In the genomic region with DNA sequence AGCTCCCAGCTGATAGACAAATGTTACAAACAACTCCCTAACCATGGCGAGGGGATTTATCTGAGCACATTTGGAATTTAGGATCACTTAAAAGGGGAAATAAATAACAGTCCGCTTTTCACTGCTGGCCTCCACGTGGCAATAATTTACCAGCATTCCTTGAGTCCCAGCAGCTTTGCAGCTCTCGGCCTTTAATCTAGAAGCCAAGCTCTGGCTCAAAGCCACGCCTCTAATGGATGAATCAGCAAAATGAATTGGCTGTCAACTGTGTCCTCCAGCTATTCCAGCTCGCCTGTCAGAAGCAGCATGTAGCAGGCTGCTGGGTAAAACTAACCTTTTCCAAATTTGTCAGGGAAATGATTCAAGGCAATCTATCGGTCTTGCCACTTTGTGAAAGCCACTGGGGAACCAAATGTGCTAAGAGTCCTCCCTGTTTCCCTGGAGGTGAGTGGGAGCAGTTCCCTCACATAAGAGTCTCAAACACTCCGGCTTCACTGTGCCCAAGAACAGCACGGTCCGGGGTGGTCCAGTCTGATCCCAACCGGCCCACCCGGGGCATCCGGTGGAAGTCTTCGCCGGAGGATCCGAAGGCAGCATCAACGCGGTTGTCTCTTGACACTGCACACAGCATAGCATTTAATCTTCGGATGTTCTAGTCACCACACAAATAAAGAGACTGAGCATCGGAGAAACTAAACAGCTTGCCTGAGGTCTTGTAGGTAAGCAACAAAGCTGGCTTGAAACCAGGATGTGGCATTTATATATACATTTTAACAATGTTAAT, we compare ENCODE assay signal across 1 cellular context.
TF ChIP-seq lines count a peak whose summit lies in the region.

No MANE protein-coding gene starts in this region.

TF ChIP-seq in HepG2, 621 proteins besides CTCF, POLR2A, EP300 and RAD21 (continued from another document and continues in another):
- TF ChIP-seq, protein P1, sequence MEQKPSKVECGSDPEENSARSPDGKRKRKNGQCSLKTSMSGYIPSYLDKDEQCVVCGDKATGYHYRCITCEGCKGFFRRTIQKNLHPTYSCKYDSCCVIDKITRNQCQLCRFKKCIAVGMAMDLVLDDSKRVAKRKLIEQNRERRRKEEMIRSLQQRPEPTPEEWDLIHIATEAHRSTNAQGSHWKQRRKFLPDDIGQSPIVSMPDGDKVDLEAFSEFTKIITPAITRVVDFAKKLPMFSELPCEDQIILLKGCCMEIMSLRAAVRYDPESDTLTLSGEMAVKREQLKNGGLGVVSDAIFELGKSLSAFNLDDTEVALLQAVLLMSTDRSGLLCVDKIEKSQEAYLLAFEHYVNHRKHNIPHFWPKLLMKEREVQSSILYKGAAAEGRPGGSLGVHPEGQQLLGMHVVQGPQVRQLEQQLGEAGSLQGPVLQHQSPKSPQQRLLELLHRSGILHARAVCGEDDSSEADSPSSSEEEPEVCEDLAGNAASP (CRISPR knock-in tag; IDR thresholded peaks at IDR 0.05; ENCODE audit: borderline replicate concordance), result peak; percentile 68
- TF ChIP-seq ZNF782 (CRISPR knock-in tag; IDR thresholded peaks at IDR 0.05; ENCODE audit: borderline replicate concordance), result no peak
- TF ChIP-seq ONECUT2 (CRISPR knock-in tag; IDR thresholded peaks at IDR 0.05), result 0 out of 2 replicates have a peak, but pooled peaks have one; percentile 64
- TF ChIP-seq MXD4 (CRISPR knock-in tag; IDR thresholded peaks at IDR 0.05), result peak; percentile 98; the same call in 1 of the 2 replicates
- TF ChIP-seq ZSCAN9 (CRISPR knock-in tag; IDR thresholded peaks at IDR 0.05; ENCODE audit: borderline replicate concordance), result no peak
- TF ChIP-seq ZNF678 (CRISPR knock-in tag; IDR thresholded peaks at IDR 0.05), result no peak
- TF ChIP-seq, protein P2, sequence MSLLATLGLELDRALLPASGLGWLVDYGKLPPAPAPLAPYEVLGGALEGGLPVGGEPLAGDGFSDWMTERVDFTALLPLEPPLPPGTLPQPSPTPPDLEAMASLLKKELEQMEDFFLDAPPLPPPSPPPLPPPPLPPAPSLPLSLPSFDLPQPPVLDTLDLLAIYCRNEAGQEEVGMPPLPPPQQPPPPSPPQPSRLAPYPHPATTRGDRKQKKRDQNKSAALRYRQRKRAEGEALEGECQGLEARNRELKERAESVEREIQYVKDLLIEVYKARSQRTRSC (CRISPR knock-in tag; IDR thresholded peaks at IDR 0.05; ENCODE audit: low read depth), result no peak
- TF ChIP-seq, protein P3, sequence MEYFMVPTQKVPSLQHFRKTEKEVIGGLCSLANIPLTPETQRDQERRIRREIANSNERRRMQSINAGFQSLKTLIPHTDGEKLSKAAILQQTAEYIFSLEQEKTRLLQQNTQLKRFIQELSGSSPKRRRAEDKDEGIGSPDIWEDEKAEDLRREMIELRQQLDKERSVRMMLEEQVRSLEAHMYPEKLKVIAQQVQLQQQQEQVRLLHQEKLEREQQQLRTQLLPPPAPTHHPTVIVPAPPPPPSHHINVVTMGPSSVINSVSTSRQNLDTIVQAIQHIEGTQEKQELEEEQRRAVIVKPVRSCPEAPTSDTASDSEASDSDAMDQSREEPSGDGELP (IDR thresholded peaks at IDR 0.05; ENCODE audit: borderline replicate concordance, low read depth), result peak; percentile 67; the same call in 1 of the 2 replicates
- peak; percentile 46; the same call in 1 of the 2 replicates for TF ChIP-seq ZNF350 (CRISPR knock-in tag; IDR thresholded peaks at IDR 0.05; ENCODE audit: borderline replicate concordance, low read depth)
- TF ChIP-seq, protein P4, sequence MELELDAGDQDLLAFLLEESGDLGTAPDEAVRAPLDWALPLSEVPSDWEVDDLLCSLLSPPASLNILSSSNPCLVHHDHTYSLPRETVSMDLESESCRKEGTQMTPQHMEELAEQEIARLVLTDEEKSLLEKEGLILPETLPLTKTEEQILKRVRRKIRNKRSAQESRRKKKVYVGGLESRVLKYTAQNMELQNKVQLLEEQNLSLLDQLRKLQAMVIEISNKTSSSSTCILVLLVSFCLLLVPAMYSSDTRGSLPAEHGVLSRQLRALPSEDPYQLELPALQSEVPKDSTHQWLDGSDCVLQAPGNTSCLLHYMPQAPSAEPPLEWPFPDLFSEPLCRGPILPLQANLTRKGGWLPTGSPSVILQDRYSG (CRISPR knock-in tag; IDR thresholded peaks at IDR 0.05), result peak; percentile 91
- peak; percentile 94 for TF ChIP-seq MYC (CRISPR knock-in tag; IDR thresholded peaks at IDR 0.05; ENCODE audit: borderline replicate concordance)
- TF ChIP-seq, protein P5, sequence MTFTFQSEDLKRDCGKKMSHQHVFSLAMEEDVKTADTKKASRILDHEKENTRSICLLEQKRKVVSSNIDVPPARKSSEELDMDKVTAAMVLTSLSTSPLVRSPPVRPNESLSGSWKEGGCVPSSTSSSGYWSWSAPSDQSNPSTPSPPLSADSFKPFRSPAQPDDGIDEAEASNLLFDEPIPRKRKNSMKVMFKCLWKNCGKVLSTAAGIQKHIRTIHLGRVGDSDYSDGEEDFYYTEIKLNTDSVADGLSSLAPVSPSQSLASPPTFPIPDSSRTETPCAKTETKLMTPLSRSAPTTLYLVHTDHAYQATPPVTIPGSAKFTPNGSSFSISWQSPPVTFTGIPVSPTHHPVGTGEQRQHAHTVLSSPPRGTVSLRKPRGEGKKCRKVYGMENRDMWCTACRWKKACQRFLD (CRISPR knock-in tag; IDR thresholded peaks at IDR 0.05; ENCODE audit: borderline replicate concordance), result no peak
- TF ChIP-seq, protein P6, sequence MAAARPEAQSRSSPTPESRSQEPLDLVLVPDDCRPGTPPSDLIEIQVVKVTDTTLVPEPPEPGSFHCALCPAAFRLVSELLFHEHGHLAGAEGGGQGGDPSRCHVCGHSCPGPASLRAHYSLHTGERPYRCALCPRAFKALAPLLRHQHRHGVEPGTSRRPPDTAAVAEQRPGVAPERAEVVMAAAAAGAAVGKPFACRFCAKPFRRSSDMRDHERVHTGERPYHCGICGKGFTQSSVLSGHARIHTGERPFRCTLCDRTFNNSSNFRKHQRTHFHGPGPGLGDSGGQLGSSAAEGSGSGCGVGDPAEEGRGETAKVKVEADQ (CRISPR knock-in tag; IDR thresholded peaks at IDR 0.05; ENCODE audit: borderline replicate concordance), result no peak
- TF ChIP-seq, protein P7, sequence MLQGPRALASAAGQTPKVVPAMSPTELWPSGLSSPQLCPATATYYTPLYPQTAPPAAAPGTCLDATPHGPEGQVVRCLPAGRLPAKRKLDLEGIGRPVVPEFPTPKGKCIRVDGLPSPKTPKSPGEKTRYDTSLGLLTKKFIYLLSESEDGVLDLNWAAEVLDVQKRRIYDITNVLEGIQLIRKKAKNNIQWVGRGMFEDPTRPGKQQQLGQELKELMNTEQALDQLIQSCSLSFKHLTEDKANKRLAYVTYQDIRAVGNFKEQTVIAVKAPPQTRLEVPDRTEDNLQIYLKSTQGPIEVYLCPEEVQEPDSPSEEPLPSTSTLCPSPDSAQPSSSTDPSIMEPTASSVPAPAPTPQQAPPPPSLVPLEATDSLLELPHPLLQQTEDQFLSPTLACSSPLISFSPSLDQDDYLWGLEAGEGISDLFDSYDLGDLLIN (CRISPR knock-in tag; IDR thresholded peaks at IDR 0.05; ENCODE audit: borderline replicate concordance), result 0 out of 2 replicates have a peak, but pooled peaks have one; percentile 46
- no peak for TF ChIP-seq CHD2 (IDR thresholded peaks at IDR 0.05; ENCODE audit: low read depth, low read length)
- no peak; the same call in 1 of the 2 replicates for TF ChIP-seq TP53 (CRISPR knock-in tag; conservative IDR thresholded peaks at IDR 0.05)
- TF ChIP-seq, protein P8, sequence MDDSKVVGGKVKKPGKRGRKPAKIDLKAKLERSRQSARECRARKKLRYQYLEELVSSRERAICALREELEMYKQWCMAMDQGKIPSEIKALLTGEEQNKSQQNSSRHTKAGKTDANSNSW (CRISPR knock-in tag; IDR thresholded peaks at IDR 0.05; ENCODE audit: borderline replicate concordance), result no peak
- no peak for TF ChIP-seq NR1H2 (CRISPR knock-in tag; IDR thresholded peaks at IDR 0.05; ENCODE audit: borderline replicate concordance, low read depth)
- TF ChIP-seq, protein P9, sequence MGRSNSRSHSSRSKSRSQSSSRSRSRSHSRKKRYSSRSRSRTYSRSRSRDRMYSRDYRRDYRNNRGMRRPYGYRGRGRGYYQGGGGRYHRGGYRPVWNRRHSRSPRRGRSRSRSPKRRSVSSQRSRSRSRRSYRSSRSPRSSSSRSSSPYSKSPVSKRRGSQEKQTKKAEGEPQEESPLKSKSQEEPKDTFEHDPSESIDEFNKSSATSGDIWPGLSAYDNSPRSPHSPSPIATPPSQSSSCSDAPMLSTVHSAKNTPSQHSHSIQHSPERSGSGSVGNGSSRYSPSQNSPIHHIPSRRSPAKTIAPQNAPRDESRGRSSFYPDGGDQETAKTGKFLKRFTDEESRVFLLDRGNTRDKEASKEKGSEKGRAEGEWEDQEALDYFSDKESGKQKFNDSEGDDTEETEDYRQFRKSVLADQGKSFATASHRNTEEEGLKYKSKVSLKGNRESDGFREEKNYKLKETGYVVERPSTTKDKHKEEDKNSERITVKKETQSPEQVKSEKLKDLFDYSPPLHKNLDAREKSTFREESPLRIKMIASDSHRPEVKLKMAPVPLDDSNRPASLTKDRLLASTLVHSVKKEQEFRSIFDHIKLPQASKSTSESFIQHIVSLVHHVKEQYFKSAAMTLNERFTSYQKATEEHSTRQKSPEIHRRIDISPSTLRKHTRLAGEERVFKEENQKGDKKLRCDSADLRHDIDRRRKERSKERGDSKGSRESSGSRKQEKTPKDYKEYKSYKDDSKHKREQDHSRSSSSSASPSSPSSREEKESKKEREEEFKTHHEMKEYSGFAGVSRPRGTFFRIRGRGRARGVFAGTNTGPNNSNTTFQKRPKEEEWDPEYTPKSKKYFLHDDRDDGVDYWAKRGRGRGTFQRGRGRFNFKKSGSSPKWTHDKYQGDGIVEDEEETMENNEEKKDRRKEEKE (IDR thresholded peaks at IDR 0.05), result no peak
- TF ChIP-seq, protein P10, sequence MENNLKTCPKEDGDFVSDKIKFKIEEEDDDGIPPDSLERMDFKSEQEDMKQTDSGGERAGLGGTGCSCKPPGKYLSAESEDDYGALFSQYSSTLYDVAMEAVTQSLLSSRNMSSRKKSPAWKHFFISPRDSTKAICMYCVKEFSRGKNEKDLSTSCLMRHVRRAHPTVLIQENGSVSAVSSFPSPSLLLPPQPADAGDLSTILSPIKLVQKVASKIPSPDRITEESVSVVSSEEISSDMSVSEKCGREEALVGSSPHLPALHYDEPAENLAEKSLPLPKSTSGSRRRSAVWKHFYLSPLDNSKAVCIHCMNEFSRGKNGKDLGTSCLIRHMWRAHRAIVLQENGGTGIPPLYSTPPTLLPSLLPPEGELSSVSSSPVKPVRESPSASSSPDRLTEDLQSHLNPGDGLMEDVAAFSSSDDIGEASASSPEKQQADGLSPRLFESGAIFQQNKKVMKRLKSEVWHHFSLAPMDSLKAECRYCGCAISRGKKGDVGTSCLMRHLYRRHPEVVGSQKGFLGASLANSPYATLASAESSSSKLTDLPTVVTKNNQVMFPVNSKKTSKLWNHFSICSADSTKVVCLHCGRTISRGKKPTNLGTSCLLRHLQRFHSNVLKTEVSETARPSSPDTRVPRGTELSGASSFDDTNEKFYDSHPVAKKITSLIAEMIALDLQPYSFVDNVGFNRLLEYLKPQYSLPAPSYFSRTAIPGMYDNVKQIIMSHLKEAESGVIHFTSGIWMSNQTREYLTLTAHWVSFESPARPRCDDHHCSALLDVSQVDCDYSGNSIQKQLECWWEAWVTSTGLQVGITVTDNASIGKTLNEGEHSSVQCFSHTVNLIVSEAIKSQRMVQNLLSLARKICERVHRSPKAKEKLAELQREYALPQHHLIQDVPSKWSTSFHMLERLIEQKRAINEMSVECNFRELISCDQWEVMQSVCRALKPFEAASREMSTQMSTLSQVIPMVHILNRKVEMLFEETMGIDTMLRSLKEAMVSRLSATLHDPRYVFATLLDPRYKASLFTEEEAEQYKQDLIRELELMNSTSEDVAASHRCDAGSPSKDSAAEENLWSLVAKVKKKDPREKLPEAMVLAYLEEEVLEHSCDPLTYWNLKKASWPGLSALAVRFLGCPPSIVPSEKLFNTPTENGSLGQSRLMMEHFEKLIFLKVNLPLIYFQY (CRISPR knock-in tag; IDR thresholded peaks at IDR 0.05; ENCODE audit: borderline replicate concordance), result peak; percentile 85
- no peak for TF ChIP-seq HNRNPUL1 (IDR thresholded peaks at IDR 0.05; ENCODE audit: low read depth, low read length)
- TF ChIP-seq DR1 (CRISPR knock-in tag; IDR thresholded peaks at IDR 0.05), result peak; percentile 50; the same call in 1 of the 2 replicates
- TF ChIP-seq ZNF83 (CRISPR knock-in tag; IDR thresholded peaks at IDR 0.05; ENCODE audit: borderline replicate concordance), result no peak
- no peak for TF ChIP-seq JUNB (CRISPR knock-in tag; IDR thresholded peaks at IDR 0.05; ENCODE audit: borderline replicate concordance)
- no peak for TF ChIP-seq CREB1 (IDR thresholded peaks at IDR 0.05)
- peak; percentile 26; the same call in 1 of the 2 replicates for TF ChIP-seq CREB1 (CRISPR knock-in tag; IDR thresholded peaks at IDR 0.05)
- TF ChIP-seq, protein P11, sequence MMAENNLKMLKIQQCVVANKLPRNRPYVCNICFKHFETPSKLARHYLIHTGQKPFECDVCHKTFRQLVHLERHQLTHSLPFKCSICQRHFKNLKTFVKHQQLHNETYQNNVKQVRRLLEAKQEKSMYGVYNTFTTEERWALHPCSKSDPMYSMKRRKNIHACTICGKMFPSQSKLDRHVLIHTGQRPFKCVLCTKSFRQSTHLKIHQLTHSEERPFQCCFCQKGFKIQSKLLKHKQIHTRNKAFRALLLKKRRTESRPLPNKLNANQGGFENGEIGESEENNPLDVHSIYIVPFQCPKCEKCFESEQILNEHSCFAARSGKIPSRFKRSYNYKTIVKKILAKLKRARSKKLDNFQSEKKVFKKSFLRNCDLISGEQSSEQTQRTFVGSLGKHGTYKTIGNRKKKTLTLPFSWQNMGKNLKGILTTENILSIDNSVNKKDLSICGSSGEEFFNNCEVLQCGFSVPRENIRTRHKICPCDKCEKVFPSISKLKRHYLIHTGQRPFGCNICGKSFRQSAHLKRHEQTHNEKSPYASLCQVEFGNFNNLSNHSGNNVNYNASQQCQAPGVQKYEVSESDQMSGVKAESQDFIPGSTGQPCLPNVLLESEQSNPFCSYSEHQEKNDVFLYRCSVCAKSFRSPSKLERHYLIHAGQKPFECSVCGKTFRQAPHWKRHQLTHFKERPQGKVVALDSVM (CRISPR knock-in tag; IDR thresholded peaks at IDR 0.05), result 0 out of 2 replicates have a peak, but pooled peaks have one; percentile 45
- 0 out of 2 replicates have a peak, but pooled peaks have one; percentile 46 for TF ChIP-seq TOE1 (CRISPR knock-in tag; IDR thresholded peaks at IDR 0.05)
- no peak for TF ChIP-seq ZNF589 (CRISPR knock-in tag; conservative IDR thresholded peaks at IDR 0.05)
- TF ChIP-seq, protein P12, sequence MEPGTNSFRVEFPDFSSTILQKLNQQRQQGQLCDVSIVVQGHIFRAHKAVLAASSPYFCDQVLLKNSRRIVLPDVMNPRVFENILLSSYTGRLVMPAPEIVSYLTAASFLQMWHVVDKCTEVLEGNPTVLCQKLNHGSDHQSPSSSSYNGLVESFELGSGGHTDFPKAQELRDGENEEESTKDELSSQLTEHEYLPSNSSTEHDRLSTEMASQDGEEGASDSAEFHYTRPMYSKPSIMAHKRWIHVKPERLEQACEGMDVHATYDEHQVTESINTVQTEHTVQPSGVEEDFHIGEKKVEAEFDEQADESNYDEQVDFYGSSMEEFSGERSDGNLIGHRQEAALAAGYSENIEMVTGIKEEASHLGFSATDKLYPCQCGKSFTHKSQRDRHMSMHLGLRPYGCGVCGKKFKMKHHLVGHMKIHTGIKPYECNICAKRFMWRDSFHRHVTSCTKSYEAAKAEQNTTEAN (CRISPR knock-in tag; conservative IDR thresholded peaks at IDR 0.05), result peak; percentile 79
- TF ChIP-seq, protein P13, sequence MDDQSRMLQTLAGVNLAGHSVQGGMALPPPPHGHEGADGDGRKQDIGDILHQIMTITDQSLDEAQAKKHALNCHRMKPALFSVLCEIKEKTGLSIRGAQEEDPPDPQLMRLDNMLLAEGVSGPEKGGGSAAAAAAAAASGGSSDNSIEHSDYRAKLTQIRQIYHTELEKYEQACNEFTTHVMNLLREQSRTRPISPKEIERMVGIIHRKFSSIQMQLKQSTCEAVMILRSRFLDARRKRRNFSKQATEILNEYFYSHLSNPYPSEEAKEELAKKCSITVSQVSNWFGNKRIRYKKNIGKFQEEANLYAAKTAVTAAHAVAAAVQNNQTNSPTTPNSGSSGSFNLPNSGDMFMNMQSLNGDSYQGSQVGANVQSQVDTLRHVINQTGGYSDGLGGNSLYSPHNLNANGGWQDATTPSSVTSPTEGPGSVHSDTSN (CRISPR knock-in tag; IDR thresholded peaks at IDR 0.05; ENCODE audit: borderline replicate concordance), result peak; percentile 29; the same call in 1 of the 2 replicates
